Comparison of ENCODE assay signal across 2 cellular contexts in the genomic region with DNA sequence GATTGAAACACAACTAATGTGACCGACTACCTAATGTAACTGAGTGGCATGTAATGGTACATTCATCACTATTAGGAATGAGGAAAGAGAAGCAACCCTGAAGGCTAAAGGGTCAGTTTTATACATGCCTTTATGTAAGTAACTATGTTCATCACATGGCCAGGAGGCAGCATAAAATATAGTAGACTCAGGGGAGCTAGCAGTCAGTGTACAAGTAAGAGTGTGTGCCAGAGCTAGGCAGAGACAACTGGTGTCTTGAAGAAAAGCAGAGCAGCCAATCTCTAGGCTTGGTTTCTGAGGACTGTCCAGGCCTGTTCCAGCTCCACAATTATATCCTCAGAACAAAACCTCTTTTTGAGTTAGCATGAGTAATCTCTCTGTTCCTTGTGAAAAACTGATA.
TF ChIP-seq lines count a peak whose summit lies in the region.

No MANE protein-coding gene starts in this region.

TF ChIP-seq in SK-N-SH treated with all-trans-retinoic acid at 6 μM for 48 hours, 23 proteins besides CTCF, POLR2A, EP300 and RAD21 (continued from another document):
- TF ChIP-seq, protein P1, sequence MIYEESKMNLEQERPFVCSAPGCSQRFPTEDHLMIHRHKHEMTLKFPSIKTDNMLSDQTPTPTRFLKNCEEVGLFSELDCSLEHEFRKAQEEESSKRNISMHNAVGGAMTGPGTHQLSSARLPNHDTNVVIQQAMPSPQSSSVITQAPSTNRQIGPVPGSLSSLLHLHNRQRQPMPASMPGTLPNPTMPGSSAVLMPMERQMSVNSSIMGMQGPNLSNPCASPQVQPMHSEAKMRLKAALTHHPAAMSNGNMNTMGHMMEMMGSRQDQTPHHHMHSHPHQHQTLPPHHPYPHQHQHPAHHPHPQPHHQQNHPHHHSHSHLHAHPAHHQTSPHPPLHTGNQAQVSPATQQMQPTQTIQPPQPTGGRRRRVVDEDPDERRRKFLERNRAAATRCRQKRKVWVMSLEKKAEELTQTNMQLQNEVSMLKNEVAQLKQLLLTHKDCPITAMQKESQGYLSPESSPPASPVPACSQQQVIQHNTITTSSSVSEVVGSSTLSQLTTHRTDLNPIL (CRISPR knock-in tag; IDR thresholded peaks at IDR 0.05; ENCODE audit: low read depth) = no peak
- TF ChIP-seq ISL1 (CRISPR knock-in tag; IDR thresholded peaks at IDR 0.05) (no peak), BACH2 (CRISPR knock-in tag; IDR thresholded peaks at IDR 0.05; ENCODE audit: borderline replicate concordance) (no peak), ARNTL (CRISPR knock-in tag; IDR thresholded peaks at IDR 0.05; ENCODE audit: borderline replicate concordance, low read depth) (no peak), ZFP3 (CRISPR knock-in tag; IDR thresholded peaks at IDR 0.05) (no peak), GLIS3 (CRISPR knock-in tag; IDR thresholded peaks at IDR 0.05) (no peak), ZFP30 (CRISPR knock-in tag; IDR thresholded peaks at IDR 0.05) (no peak), ZC3H10 (CRISPR knock-in tag; IDR thresholded peaks at IDR 0.05) (no peak), CSDC2 (CRISPR knock-in tag; IDR thresholded peaks at IDR 0.05) (no peak), PPARA (CRISPR knock-in tag; IDR thresholded peaks at IDR 0.05; ENCODE audit: borderline replicate concordance) (no peak), ZNF70 (CRISPR knock-in tag; IDR thresholded peaks at IDR 0.05) (no peak), OSR1 (CRISPR knock-in tag; IDR thresholded peaks at IDR 0.05) (no peak)
- TF ChIP-seq, protein P2, sequence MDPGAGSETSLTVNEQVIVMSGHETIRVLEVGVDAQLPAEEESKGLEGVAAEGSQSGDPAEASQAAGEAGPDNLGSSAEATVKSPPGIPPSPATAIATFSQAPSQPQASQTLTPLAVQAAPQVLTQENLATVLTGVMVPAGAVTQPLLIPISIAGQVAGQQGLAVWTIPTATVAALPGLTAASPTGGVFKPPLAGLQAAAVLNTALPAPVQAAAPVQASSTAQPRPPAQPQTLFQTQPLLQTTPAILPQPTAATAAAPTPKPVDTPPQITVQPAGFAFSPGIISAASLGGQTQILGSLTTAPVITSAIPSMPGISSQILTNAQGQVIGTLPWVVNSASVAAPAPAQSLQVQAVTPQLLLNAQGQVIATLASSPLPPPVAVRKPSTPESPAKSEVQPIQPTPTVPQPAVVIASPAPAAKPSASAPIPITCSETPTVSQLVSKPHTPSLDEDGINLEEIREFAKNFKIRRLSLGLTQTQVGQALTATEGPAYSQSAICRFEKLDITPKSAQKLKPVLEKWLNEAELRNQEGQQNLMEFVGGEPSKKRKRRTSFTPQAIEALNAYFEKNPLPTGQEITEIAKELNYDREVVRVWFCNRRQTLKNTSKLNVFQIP (CRISPR knock-in tag; IDR thresholded peaks at IDR 0.05; ENCODE audit: borderline replicate concordance, low read depth) = no peak

TF ChIP-seq in SK-N-SH, 30 proteins besides CTCF, POLR2A, EP300 and RAD21 (continued from another document):
- TF ChIP-seq, protein P3, sequence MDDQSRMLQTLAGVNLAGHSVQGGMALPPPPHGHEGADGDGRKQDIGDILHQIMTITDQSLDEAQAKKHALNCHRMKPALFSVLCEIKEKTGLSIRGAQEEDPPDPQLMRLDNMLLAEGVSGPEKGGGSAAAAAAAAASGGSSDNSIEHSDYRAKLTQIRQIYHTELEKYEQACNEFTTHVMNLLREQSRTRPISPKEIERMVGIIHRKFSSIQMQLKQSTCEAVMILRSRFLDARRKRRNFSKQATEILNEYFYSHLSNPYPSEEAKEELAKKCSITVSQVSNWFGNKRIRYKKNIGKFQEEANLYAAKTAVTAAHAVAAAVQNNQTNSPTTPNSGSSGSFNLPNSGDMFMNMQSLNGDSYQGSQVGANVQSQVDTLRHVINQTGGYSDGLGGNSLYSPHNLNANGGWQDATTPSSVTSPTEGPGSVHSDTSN (IDR thresholded peaks at IDR 0.05) = no peak
- TF ChIP-seq TAF1 (IDR thresholded peaks at IDR 0.05; ENCODE audit: borderline replicate concordance, low read depth, low read length) (no peak), FOXJ3 (CRISPR knock-in tag; IDR thresholded peaks at IDR 0.05) (no peak)
- TF ChIP-seq, protein P4, sequence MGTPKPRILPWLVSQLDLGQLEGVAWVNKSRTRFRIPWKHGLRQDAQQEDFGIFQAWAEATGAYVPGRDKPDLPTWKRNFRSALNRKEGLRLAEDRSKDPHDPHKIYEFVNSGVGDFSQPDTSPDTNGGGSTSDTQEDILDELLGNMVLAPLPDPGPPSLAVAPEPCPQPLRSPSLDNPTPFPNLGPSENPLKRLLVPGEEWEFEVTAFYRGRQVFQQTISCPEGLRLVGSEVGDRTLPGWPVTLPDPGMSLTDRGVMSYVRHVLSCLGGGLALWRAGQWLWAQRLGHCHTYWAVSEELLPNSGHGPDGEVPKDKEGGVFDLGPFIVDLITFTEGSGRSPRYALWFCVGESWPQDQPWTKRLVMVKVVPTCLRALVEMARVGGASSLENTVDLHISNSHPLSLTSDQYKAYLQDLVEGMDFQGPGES (IDR thresholded peaks at IDR 0.05; ENCODE audit: low read depth, low read length) = no peak
- TF ChIP-seq, protein P5, sequence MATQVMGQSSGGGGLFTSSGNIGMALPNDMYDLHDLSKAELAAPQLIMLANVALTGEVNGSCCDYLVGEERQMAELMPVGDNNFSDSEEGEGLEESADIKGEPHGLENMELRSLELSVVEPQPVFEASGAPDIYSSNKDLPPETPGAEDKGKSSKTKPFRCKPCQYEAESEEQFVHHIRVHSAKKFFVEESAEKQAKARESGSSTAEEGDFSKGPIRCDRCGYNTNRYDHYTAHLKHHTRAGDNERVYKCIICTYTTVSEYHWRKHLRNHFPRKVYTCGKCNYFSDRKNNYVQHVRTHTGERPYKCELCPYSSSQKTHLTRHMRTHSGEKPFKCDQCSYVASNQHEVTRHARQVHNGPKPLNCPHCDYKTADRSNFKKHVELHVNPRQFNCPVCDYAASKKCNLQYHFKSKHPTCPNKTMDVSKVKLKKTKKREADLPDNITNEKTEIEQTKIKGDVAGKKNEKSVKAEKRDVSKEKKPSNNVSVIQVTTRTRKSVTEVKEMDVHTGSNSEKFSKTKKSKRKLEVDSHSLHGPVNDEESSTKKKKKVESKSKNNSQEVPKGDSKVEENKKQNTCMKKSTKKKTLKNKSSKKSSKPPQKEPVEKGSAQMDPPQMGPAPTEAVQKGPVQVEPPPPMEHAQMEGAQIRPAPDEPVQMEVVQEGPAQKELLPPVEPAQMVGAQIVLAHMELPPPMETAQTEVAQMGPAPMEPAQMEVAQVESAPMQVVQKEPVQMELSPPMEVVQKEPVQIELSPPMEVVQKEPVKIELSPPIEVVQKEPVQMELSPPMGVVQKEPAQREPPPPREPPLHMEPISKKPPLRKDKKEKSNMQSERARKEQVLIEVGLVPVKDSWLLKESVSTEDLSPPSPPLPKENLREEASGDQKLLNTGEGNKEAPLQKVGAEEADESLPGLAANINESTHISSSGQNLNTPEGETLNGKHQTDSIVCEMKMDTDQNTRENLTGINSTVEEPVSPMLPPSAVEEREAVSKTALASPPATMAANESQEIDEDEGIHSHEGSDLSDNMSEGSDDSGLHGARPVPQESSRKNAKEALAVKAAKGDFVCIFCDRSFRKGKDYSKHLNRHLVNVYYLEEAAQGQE (IDR thresholded peaks at IDR 0.05; ENCODE audit: low read depth, low read length) = no peak
- TF ChIP-seq, protein P6, sequence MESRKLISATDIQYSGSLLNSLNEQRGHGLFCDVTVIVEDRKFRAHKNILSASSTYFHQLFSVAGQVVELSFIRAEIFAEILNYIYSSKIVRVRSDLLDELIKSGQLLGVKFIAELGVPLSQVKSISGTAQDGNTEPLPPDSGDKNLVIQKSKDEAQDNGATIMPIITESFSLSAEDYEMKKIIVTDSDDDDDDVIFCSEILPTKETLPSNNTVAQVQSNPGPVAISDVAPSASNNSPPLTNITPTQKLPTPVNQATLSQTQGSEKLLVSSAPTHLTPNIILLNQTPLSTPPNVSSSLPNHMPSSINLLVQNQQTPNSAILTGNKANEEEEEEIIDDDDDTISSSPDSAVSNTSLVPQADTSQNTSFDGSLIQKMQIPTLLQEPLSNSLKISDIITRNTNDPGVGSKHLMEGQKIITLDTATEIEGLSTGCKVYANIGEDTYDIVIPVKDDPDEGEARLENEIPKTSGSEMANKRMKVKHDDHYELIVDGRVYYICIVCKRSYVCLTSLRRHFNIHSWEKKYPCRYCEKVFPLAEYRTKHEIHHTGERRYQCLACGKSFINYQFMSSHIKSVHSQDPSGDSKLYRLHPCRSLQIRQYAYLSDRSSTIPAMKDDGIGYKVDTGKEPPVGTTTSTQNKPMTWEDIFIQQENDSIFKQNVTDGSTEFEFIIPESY (IDR thresholded peaks at IDR 0.05; ENCODE audit: borderline replicate concordance, low read depth) = no peak
TF ChIP-seq in SK-N-SH: peak in this region for 0.
